In genomic region chr12:65695077-65695865, GRCh38 we compare ENCODE assay signal across 10 cellular contexts.
DNase-seq lines count a peak whose midpoint lies in the region; FAIRE-seq and TF ChIP-seq lines count a peak whose summit lies in the region.
"Had no signal": no experiment of that assay in that cellular context is flagged by ENCODE, and none has a peak within 500 bp of the region (broad histone marks: within the 10 kb centered on the region; RNA-seq: fewer than 3 reads in every experiment).

No MANE protein-coding gene starts in this region.

- intact Hi-C loops in sigmoid colon (cut with DNase I): no loop called here

- H3K27ac Mint-ChIP-seq in glutamatergic neuron (ENCODE audit: unreplicated experiment): no peak overlapping the region

- H3K9me3 ChIP-seq in small intestine (ENCODE audit: control insufficient read depth, low read depth) (no peaks in the 10 kb centered on the region), sigmoid colon (no peaks in the 10 kb centered on the region)

- no peaks in the 10 kb centered on the region for H3K36me3 Mint-ChIP-seq in glutamatergic neuron (ENCODE audit: unreplicated experiment)

- TF ChIP-seq CTCF in sigmoid colon (IDR thresholded peaks at IDR 0.05) (no peak), glutamatergic neuron (IDR thresholded peaks at IDR 0.05; ENCODE audit: partially characterized antibody, unreplicated experiment) (no peak)

- TF ChIP-seq POLR2A in H54 (IDR thresholded peaks at IDR 0.05; ENCODE audit: low read depth, low read length): no peak
- TF ChIP-seq POLR2A in sigmoid colon (IDR thresholded peaks at IDR 0.05): no peak

- H3K4me1 ChIP-seq in small intestine (ENCODE audit: control insufficient read depth in 2 of 2, insufficient read depth in 1 of 2, low read depth in 1 of 2, low read length in 1 of 2) (peaks cover 0 to 5% of the 10 kb centered on the region in 2 donors), sigmoid colon (no peaks in the 10 kb centered on the region)

- no peaks in the 10 kb centered on the region for H3K4me1 Mint-ChIP-seq in glutamatergic neuron (ENCODE audit: low read depth, unreplicated experiment)

- no peaks in the 10 kb centered on the region for H3K9me3 Mint-ChIP-seq in glutamatergic neuron (ENCODE audit: unreplicated experiment)

- H3K4me3 ChIP-seq in small intestine (ENCODE audit: low read depth in 1 of 2, low read length in 2 of 2) (no peak overlapping the region), sigmoid colon (no peak overlapping the region)

- WGBS in small intestine, 3 donors: 28 to 38% (median 29%) methylated on average over 4 of the region's 4 CpGs
- 24 to 52% methylated on average over 4 of the region's 4 CpGs for WGBS in sigmoid colon, 2 donors

- TF ChIP-seq EP300 in sigmoid colon (IDR thresholded peaks at IDR 0.05): no peak

- H3K27ac ChIP-seq in small intestine (ENCODE audit: low read depth in 1 of 2, low read length in 1 of 2) (no peak overlapping the region), sigmoid colon (no peak overlapping the region)
- H3K27ac ChIP-seq: KMS-11 had no signal

- FAIRE-seq in H54 (lab: Jason Lieb, UNC): peak; percentile 99
- FAIRE-seq in small intestine (lab: Jason Lieb, UNC): no peak
- FAIRE-seq: endometrium had no signal

- no peaks in the 10 kb centered on the region for H3K27me3 ChIP-seq in small intestine (ENCODE audit: control insufficient read depth in 2 of 2, insufficient read depth in 2 of 2, low read length in 2 of 2)
- no peaks in the 10 kb centered on the region for H3K27me3 ChIP-seq in sigmoid colon

- H3K27me3 Mint-ChIP-seq in glutamatergic neuron (ENCODE audit: unreplicated experiment): no peaks in the 10 kb centered on the region

- DNase-seq in H54 (ENCODE audit: insufficient read length, low spot score): peak; percentile 47
- peak; percentile 38 to 64 for DNase-seq in SW 1271 (lab: John Stamatoyannopoulos, UW)
- peak; percentile 2 for DNase-seq in globus pallidus (ENCODE audit: low spot score)
- peak; percentile 11 for DNase-seq in small intestine
- DNase-seq in ecto neural progenitor cell (ENCODE audit: low spot score): no peak
- DNase-seq in sigmoid colon: no peak
- no peak for DNase-seq in glutamatergic neuron
- DNase-seq in effector CD8-positive, alpha-beta T cell (lab: John Stamatoyannopoulos, UW): no peak

- no peaks in the 10 kb centered on the region for H3K36me3 ChIP-seq in small intestine (ENCODE audit: control insufficient read depth in 2 of 2, insufficient read depth in 2 of 2, low read length in 2 of 2)
- no peaks in the 10 kb centered on the region for H3K36me3 ChIP-seq in sigmoid colon

- no peak overlapping the region for H3K4me3 Mint-ChIP-seq in glutamatergic neuron (ENCODE audit: unreplicated experiment)

Comparison
In these comparisons a context has a peak if more than half of its experiments do, and no peak if none do; other contexts are left out.
1. DNase-seq: peak in H54 (single experiment), SW 1271 (2 of 2), globus pallidus (single experiment) and small intestine (single experiment); none in ecto neural progenitor cell (single experiment), sigmoid colon (single experiment), glutamatergic neuron (single experiment) and effector CD8-positive, alpha-beta T cell (single experiment).